Comparison of ENCODE assay signal across 19 cellular contexts in the genomic region with DNA sequence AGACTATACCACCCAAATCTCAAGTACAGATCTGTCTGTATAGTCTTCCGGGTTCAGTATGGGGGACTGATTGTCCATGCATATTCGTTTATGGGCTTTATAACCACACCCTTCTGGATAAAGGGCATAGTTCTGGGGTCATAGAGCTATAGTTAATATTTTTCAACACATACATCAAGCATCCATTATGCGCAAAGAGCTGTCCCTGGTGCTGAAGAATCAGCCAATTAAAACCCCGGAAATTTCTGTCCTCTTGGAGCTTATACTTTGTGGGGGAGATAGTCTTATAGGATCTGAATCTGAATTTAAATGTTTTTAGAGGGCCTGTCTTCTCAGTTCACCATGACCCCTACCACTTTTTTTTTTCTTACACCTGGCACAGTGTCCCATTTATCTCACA.
DNase-seq lines count a peak whose midpoint lies in the region; ATAC-seq, FAIRE-seq and TF ChIP-seq lines count a peak whose summit lies in the region.
"Had no signal": no experiment of that assay in that cellular context is flagged by ENCODE, and none has a peak within 500 bp of the region (broad histone marks: within the 10 kb centered on the region; RNA-seq: fewer than 3 reads in every experiment).

No MANE protein-coding gene starts in this region.

- no peak overlapping the region for H3K4me2 ChIP-seq in SK-N-SH
- H3K4me2 ChIP-seq in K562 (ENCODE audit: insufficient read depth, low read length): no peak overlapping the region
- H3K4me2 ChIP-seq: PC-9 had no signal

- intact Hi-C loops in K562 (cut with micrococcal nuclease) (no loop called here), right cardiac atrium (cut with DNase I) (no loop called here)

- BruUV-seq in K562 (replicated peaks; lab: Mats Ljungman, UMichigan): no TSS peak

- DNase-seq in SK-N-SH (no peak), NB4 (ENCODE audit: low read depth) (peak; percentile 33), K562 (ENCODE audit: extremely low read depth in 1 of 4, low spot score in 3 of 4) (peak in 3 of 4 experiments; percentile 11 to 29 (median 17)), retina (peak; percentile 21), right cardiac atrium (no peak), foreskin fibroblast (no peak)
- DNase-seq: 8988T, DMS79, GDM1, GOT3, KG1, NCI-H1092 treated with DMSO at 0.1 percent for 48 hours, NCI-H187, NCI-H69, PC-9, Right ventricle myocardium superior had no signal

- no peak for ATAC-seq in SK-N-SH treated with all-trans-retinoic acid at 6 μM for 48 hours
- no peak for ATAC-seq in K562
- ATAC-seq in HG03442 (IDR thresholded peaks at IDR 0.05; ENCODE audit: unreplicated experiment): no peak
- ATAC-seq in right cardiac atrium: no peak

- in situ Hi-C loops in K562 (cut with MboI): no loop called here

- H2AFZ ChIP-seq in SK-N-SH (ENCODE audit: low read depth): no peak overlapping the region
- no peak overlapping the region for H2AFZ ChIP-seq in K562 (ENCODE audit: low read depth, low read length)
- H2AFZ ChIP-seq: PC-9 had no signal

- H3K36me3 ChIP-seq in SK-N-SH (replicated peaks in 1 of 2; ENCODE audit: control insufficient read depth in 1 of 2, insufficient read depth in 2 of 2, low read length in 1 of 2) (no peaks in the 10 kb centered on the region), K562 (ENCODE audit: control insufficient read depth, insufficient read depth, low read length) (no peaks in the 10 kb centered on the region)

- no peaks in the 10 kb centered on the region for H3K79me2 ChIP-seq in SK-N-SH (ENCODE audit: insufficient read depth)
- no peaks in the 10 kb centered on the region for H3K79me2 ChIP-seq in K562 (ENCODE audit: control insufficient read depth, insufficient read depth, low read length)

- H3K4me3 ChIP-seq in SK-N-SH (ENCODE audit: low read depth in 2 of 2, low read length in 1 of 2) (no peak overlapping the region), NB4 (ENCODE audit: low read depth, low read length) (no peak overlapping the region), K562 (no peak overlapping the region), right cardiac atrium (ENCODE audit: low read length) (no peak overlapping the region), foreskin fibroblast (ENCODE audit: low read depth in 1 of 2, low read length in 2 of 2) (no peak overlapping the region)
- H3K4me3 ChIP-seq: PC-9 had no signal

- H4K20me1 ChIP-seq in SK-N-SH (ENCODE audit: insufficient read depth): no peaks in the 10 kb centered on the region
- no peaks in the 10 kb centered on the region for H4K20me1 ChIP-seq in K562 (replicated peaks; ENCODE audit: control insufficient read depth, insufficient read depth, low read length)

- H3K9ac ChIP-seq in SK-N-SH: no peak overlapping the region
- no peak overlapping the region for H3K9ac ChIP-seq in K562 (ENCODE audit: insufficient read depth in 1 of 2, low read depth in 2 of 2, low read length in 2 of 2)

- CTCF ChIA-PET in SK-N-SH (lab: Yijun Ruan, JAX) (interaction anchor here (0.6 kb wide), 1 partner anchor 19 kb away, joined by 4 read pairs; no protein-coding TSS in a partner anchor), K562 (lab: Yijun Ruan, JAX; ENCODE audit: low intra/inter-chr PET ratio) (no interaction called here)

- no peak for TF ChIP-seq RAD21 in SK-N-SH (IDR thresholded peaks at IDR 0.05; ENCODE audit: low read length)
- no peak for TF ChIP-seq RAD21 in K562 (CRISPR knock-in tag; conservative IDR thresholded peaks at IDR 0.05 in 1 of 2, IDR thresholded peaks at IDR 0.05 in 1 of 2)

- WGBS in SK-N-SH (ENCODE audit: low lambda C conversion rate): 45% methylated on average over 4 of the region's 4 CpGs
- WGBS in K562 (ENCODE audit: insufficient coverage, low coverage, missing lambda C conversion rate): 9% methylated on average over 4 of the region's 4 CpGs
- WGBS in right cardiac atrium: 55% methylated on average over 4 of the region's 4 CpGs

- no peaks in the 10 kb centered on the region for H3K27me3 ChIP-seq in SK-N-SH (ENCODE audit: insufficient read depth)
- H3K27me3 ChIP-seq in K562 (ENCODE audit: control insufficient read depth in 2 of 2, insufficient read depth in 2 of 2, low read length in 2 of 2): no peaks in the 10 kb centered on the region
- H3K27me3 ChIP-seq in right cardiac atrium (ENCODE audit: control insufficient read depth, insufficient read depth): no peaks in the 10 kb centered on the region

- H3K27ac ChIP-seq in SK-N-SH (ENCODE audit: low read depth in 2 of 2, low read length in 1 of 2) (no peak overlapping the region), K562 (ENCODE audit: extremely low read depth, low read depth, low read length) (no peak overlapping the region), right cardiac atrium (ENCODE audit: low read length) (no peak overlapping the region)
- H3K27ac ChIP-seq: PC-9 had no signal

- TF ChIP-seq EP300 in SK-N-SH (IDR thresholded peaks at IDR 0.05; ENCODE audit: borderline replicate concordance in 1 of 2, low read depth in 1 of 2, low read length in 1 of 2): no peak
- TF ChIP-seq EP300 in K562 (IDR thresholded peaks at IDR 0.05; ENCODE audit: low read length): no peak

- TF ChIP-seq CTCF in SK-N-SH (IDR thresholded peaks at IDR 0.05): no peak
- no peak for TF ChIP-seq CTCF in NB4 (IDR thresholded peaks at IDR 0.05; ENCODE audit: low read depth, low read length)
- TF ChIP-seq CTCF in K562 (IDR thresholded peaks at IDR 0.05 in 2 of 3, conservative IDR thresholded peaks at IDR 0.05 in 1 of 3; ENCODE audit: insufficient read depth in 2 of 3, low read depth in 1 of 3, low read length in 3 of 3): no peak
- TF ChIP-seq CTCF in foreskin fibroblast (IDR thresholded peaks at IDR 0.05; ENCODE audit: low read depth, low read length): no peak

- H3F3A ChIP-seq in SK-N-SH (replicated peaks; ENCODE audit: insufficient read depth): no peaks in the 10 kb centered on the region

- H3K4me1 ChIP-seq in SK-N-SH (ENCODE audit: control insufficient read depth in 1 of 2, insufficient read depth in 2 of 2, low read depth in 1 of 2, low read length in 1 of 2): no peaks in the 10 kb centered on the region
- no peaks in the 10 kb centered on the region for H3K4me1 ChIP-seq in K562 (replicated peaks in 1 of 2; ENCODE audit: control insufficient read depth in 2 of 2, insufficient read depth in 2 of 2, low read length in 2 of 2)
- H3K4me1 ChIP-seq in right cardiac atrium (ENCODE audit: control insufficient read depth, insufficient read depth, low read length): no peaks in the 10 kb centered on the region
- H3K4me1 ChIP-seq: Caco-2 had no signal

- H3K9me1 ChIP-seq in K562 (ENCODE audit: control insufficient read depth, insufficient read depth, low read length): no peaks in the 10 kb centered on the region

- TF ChIP-seq POLR2A in NB4 (IDR thresholded peaks at IDR 0.05; ENCODE audit: extremely low read depth, insufficient read length) (no peak), K562 (conservative IDR thresholded peaks at IDR 0.05) (no peak)

- no peaks in the 10 kb centered on the region for H3K9me2 ChIP-seq in SK-N-SH

- FAIRE-seq in K562 (lab: Jason Lieb, UNC): no peak

- no peaks in the 10 kb centered on the region for H3K9me3 ChIP-seq in SK-N-SH
- no peaks in the 10 kb centered on the region for H3K9me3 ChIP-seq in K562 (replicated peaks; ENCODE audit: control insufficient read depth, insufficient read depth, low read depth, low read length)
- H3K9me3 ChIP-seq in right cardiac atrium (ENCODE audit: control insufficient read depth, low read length): no peaks in the 10 kb centered on the region
- H3K9me3 ChIP-seq: Caco-2 had no signal

- POLR2A ChIA-PET in SK-N-SH (lab: Yijun Ruan, JAX) (no interaction called here), K562 (lab: Yijun Ruan, JAX) (interaction anchor here (1.5 kb wide), 1 partner anchor 9 kb away, joined by 3 read pairs; no protein-coding TSS in a partner anchor)

TF ChIP-seq in SK-N-SH, 30 proteins besides CTCF, POLR2A, EP300 and RAD21 (continues in another document):
- TF ChIP-seq NFIC (IDR thresholded peaks at IDR 0.05; ENCODE audit: borderline replicate concordance): no peak

TF ChIP-seq in SK-N-SH treated with all-trans-retinoic acid at 6 μM for 48 hours, 23 proteins besides CTCF, POLR2A, EP300 and RAD21 (continues in another document):
- TF ChIP-seq ARNTL (CRISPR knock-in tag; IDR thresholded peaks at IDR 0.05; ENCODE audit: borderline replicate concordance, low read depth) (no peak), ZNF70 (CRISPR knock-in tag; IDR thresholded peaks at IDR 0.05) (no peak), BACH2 (CRISPR knock-in tag; IDR thresholded peaks at IDR 0.05; ENCODE audit: borderline replicate concordance) (no peak), ZNF8 (CRISPR knock-in tag; IDR thresholded peaks at IDR 0.05) (no peak), SNAI2 (CRISPR knock-in tag; IDR thresholded peaks at IDR 0.05) (no peak)
- TF ChIP-seq, protein P1, sequence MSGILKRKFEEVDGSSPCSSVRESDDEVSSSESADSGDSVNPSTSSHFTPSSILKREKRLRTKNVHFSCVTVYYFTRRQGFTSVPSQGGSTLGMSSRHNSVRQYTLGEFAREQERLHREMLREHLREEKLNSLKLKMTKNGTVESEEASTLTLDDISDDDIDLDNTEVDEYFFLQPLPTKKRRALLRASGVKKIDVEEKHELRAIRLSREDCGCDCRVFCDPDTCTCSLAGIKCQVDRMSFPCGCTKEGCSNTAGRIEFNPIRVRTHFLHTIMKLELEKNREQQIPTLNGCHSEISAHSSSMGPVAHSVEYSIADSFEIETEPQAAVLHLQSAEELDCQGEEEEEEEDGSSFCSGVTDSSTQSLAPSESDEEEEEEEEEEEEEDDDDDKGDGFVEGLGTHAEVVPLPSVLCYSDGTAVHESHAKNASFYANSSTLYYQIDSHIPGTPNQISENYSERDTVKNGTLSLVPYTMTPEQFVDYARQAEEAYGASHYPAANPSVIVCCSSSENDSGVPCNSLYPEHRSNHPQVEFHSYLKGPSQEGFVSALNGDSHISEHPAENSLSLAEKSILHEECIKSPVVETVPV (CRISPR knock-in tag; IDR thresholded peaks at IDR 0.05): no peak

TF ChIP-seq in K562, 482 proteins besides CTCF, POLR2A, EP300 and RAD21 (continues in another document):
- TF ChIP-seq MEIS2 (IDR thresholded peaks at IDR 0.05; ENCODE audit: partially characterized antibody) (no peak), TBL1XR1 (IDR thresholded peaks at IDR 0.05; ENCODE audit: low read length in 2 of 2) (no peak), FOXJ3 (CRISPR knock-in tag; IDR thresholded peaks at IDR 0.05) (no peak), SIN3B (IDR thresholded peaks at IDR 0.05; ENCODE audit: low read depth) (no peak)

Comparison
In these comparisons a context has a peak if more than half of its experiments do, and no peak if none do; other contexts are left out.
1. DNase-seq: peak in NB4 (single experiment), K562 (3 of 4) and retina (single experiment); none in SK-N-SH (single experiment), right cardiac atrium (0 of 3) and foreskin fibroblast (0 of 2).